Comparison of ENCODE assay signal across 8 cellular contexts in the genomic region with DNA sequence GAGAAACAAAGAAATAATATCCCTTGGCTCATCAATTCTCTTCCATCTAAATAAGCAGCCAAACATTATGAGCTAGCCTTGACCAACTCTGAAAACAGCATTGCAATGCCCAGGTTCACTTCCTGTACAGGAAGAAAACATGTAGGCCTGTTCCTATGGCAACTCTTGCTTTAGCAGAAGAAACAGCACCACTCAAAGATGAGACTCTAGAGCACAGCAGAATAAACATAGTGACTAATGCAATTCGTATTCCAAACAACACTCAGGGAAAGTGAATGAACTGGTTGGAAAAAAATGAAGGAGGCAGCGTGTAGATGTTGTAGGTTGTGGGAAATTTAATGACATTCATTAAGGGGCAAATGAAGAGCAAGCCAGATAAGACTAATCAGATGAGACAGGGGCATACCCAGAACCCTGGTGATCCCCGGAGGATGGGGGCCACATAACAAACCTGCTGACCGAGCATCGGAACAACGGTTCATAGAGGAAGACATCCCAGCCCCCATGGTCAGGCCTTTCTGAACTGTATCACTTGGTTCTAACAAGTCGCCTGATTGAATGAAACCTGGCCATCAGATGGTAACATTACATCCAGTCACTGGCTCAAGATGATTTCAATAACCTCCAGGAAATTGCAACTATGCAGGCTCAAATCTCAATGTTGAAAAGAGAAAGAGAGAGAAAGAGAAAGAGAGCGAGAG. TPM values are rescaled to one million over a fixed set of nuclear protein-coding genes. Genes with fewer than 3 reads are reported as not detected.
DNase-seq lines count a peak whose midpoint lies in the region; ATAC-seq, FAIRE-seq and TF ChIP-seq lines count a peak whose summit lies in the region.

No MANE protein-coding gene starts in this region.

- no peak for TF ChIP-seq CTCF in glutamatergic neuron (IDR thresholded peaks at IDR 0.05; ENCODE audit: partially characterized antibody, unreplicated experiment)

- peaks cover 79% of the 10 kb centered on the region for H3K4me1 Mint-ChIP-seq in dendritic cell treated with granulocyte-macrophage colony-stimulating factor and Interleukin-4, amounts not matched to agents 40 ng/mL and 50 ng/mL, for 4 days (ENCODE audit: low read depth)
- H3K4me1 Mint-ChIP-seq in glutamatergic neuron (ENCODE audit: low read depth, unreplicated experiment), result no peaks in the 10 kb centered on the region

- H3K9me3 ChIP-seq in BLaER1 (no peaks in the 10 kb centered on the region), muscle layer of colon (ENCODE audit: low read length) (no peaks in the 10 kb centered on the region)

- FAIRE-seq in RCC 7860 (lab: Jason Lieb, UNC), result no peak

- H3K9me3 Mint-ChIP-seq in dendritic cell treated with granulocyte-macrophage colony-stimulating factor and Interleukin-4, amounts not matched to agents 40 ng/mL and 50 ng/mL, for 4 days, result no peaks in the 10 kb centered on the region
- H3K9me3 Mint-ChIP-seq in glutamatergic neuron (ENCODE audit: unreplicated experiment), result no peaks in the 10 kb centered on the region

- H3K27ac ChIP-seq in BLaER1 (peak overlapping the region; percentile 91; the same call in 1 of the 2 replicates), muscle layer of colon (ENCODE audit: low read depth, low read length) (peak overlapping the region; percentile 65)

- H3K4me3 Mint-ChIP-seq in dendritic cell treated with granulocyte-macrophage colony-stimulating factor and Interleukin-4, amounts not matched to agents 40 ng/mL and 50 ng/mL, for 4 days, result peak overlapping the region; percentile 60
- H3K4me3 Mint-ChIP-seq in glutamatergic neuron (ENCODE audit: unreplicated experiment), result no peak overlapping the region

- peak overlapping the region; percentile 93 for H3K4me2 ChIP-seq in BLaER1

- H3K27me3 ChIP-seq in BLaER1 (no peaks in the 10 kb centered on the region), muscle layer of colon (ENCODE audit: control insufficient read depth in 1 of 2, insufficient read depth in 2 of 2, low read length in 2 of 2) (no peaks in the 10 kb centered on the region)

- ATAC-seq in GM18868 (IDR thresholded peaks at IDR 0.05; ENCODE audit: unreplicated experiment) (peak; percentile 59), HG03097 (IDR thresholded peaks at IDR 0.05; ENCODE audit: low FRiP score, unreplicated experiment) (peak; percentile 60)

- DNase-seq in RCC 7860 (ENCODE audit: low spot score) (peak; percentile 77), glutamatergic neuron (no peak)
- no peak for DNase-seq in stimulated activated CD4-positive, alpha-beta T cell treated with anti-CD3 and anti-CD28 coated beads, Interleukin-4, amount 100 ng/mL, for 4 hours

- intact Hi-C loops in dendritic cell treated with granulocyte-macrophage colony-stimulating factor and Interleukin-4, amounts not matched to agents 40 ng/mL and 50 ng/mL, for 4 days (cut with micrococcal nuclease), result loop anchor here (10.0 kb wide), 1 partner anchor 572 kb away; no protein-coding TSS in a partner anchor

- peak overlapping the region; percentile 39; the same call in 1 of the 2 replicates for H3K4me3 ChIP-seq in BLaER1
- no peak overlapping the region for H3K4me3 ChIP-seq in muscle layer of colon (ENCODE audit: low read depth in 1 of 2, low read length in 2 of 2)

- H3K4me1 ChIP-seq in BLaER1 (peaks cover 99% of the 10 kb centered on the region), muscle layer of colon (ENCODE audit: insufficient read depth, low read length) (peaks cover 40% of the 10 kb centered on the region)

- peaks cover 61% of the 10 kb centered on the region for H3K36me3 ChIP-seq in BLaER1
- no peaks in the 10 kb centered on the region for H3K36me3 ChIP-seq in muscle layer of colon (ENCODE audit: insufficient read depth, low read length)

- peak overlapping the region; percentile 94 for H3K27ac Mint-ChIP-seq in dendritic cell treated with granulocyte-macrophage colony-stimulating factor and Interleukin-4, amounts not matched to agents 40 ng/mL and 50 ng/mL, for 4 days
- H3K27ac Mint-ChIP-seq in glutamatergic neuron (ENCODE audit: unreplicated experiment), result no peak overlapping the region

- H4K20me1 ChIP-seq in BLaER1, result peaks cover 79% of the 10 kb centered on the region

- no peaks in the 10 kb centered on the region for H3K27me3 Mint-ChIP-seq in dendritic cell treated with granulocyte-macrophage colony-stimulating factor and Interleukin-4, amounts not matched to agents 40 ng/mL and 50 ng/mL, for 4 days
- H3K27me3 Mint-ChIP-seq in glutamatergic neuron (ENCODE audit: unreplicated experiment), result no peaks in the 10 kb centered on the region

- peaks cover 82% of the 10 kb centered on the region for H3K36me3 Mint-ChIP-seq in dendritic cell treated with granulocyte-macrophage colony-stimulating factor and Interleukin-4, amounts not matched to agents 40 ng/mL and 50 ng/mL, for 4 days (ENCODE audit: low read depth)
- H3K36me3 Mint-ChIP-seq in glutamatergic neuron (ENCODE audit: unreplicated experiment), result no peaks in the 10 kb centered on the region

- H3K9ac ChIP-seq in BLaER1 (no peak overlapping the region; the same call in 1 of the 2 replicates), muscle layer of colon (ENCODE audit: low read length) (no peak overlapping the region)

RNA-seq across cellular contexts. Expression of a gene that starts 9.0 kb away (rescaled TPM):
- not detected for total RNA-seq in glutamatergic neuron (ENCODE audit: unreplicated experiment)

RNA-seq across cellular contexts. Expression of a gene that starts 14.1 kb away (rescaled TPM):
- total RNA-seq in glutamatergic neuron (ENCODE audit: unreplicated experiment), result not detected

RNA-seq across cellular contexts. Expression of a gene that starts 20.4 kb away (rescaled TPM):
- total RNA-seq in glutamatergic neuron (ENCODE audit: unreplicated experiment), result not detected
